ENCODE assay signal across 11 cellular contexts in the genomic region with DNA sequence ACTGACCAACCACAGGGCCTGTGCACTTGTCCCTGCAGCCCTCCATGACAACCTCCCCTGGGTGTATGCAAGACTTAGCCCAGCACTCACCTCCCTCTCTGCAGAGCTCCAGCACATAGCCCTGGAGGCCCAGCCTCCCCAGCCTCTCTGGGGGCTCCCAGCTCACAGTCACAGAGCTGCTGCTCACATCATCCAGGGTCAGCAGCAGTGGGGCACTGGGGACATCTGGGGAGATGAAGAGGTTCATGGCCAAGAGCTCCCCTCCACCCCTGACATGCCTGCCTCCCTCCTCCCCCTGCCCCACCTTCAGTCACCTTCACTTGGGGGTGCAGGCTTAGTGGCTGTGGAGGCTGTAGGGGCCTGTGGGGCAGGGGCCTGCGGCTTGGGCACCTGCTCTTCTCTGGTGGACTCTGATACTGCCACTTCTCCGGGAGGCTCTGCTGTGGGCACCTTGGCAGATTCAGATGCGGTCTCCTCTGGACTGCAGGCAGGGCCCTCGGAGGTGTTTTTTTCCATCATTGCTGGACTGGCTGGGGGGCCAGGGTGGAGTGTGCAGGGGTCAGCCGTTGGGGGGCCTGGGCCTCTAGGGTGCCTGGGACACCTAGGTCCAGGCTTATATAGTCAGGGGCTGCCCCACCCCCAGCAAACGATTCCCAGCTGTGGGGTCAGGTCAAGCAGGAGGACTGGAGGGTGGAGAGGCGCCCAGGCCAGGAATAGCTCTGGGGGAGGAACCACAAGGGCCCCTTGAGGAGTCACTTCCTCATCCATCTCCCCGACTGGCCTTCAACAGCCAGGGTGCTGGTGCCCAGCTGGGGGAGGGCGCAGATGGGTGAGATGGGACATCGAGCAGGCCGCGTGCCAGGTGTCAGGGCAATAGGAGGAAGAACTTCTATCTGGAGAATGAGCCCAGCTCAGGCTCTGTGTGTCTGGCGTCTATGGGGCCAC. TPM values are rescaled to one million over a fixed set of nuclear protein-coding genes. Genes with fewer than 3 reads are reported as not detected.
DNase-seq lines count a peak whose midpoint lies in the region; ATAC-seq, FAIRE-seq and TF ChIP-seq lines count a peak whose summit lies in the region.
"Had no signal": no experiment of that assay in that cellular context is flagged by ENCODE, and none has a peak within 500 bp of the region (broad histone marks: within the 10 kb centered on the region; RNA-seq: fewer than 3 reads in every experiment).

A gene with protein sequence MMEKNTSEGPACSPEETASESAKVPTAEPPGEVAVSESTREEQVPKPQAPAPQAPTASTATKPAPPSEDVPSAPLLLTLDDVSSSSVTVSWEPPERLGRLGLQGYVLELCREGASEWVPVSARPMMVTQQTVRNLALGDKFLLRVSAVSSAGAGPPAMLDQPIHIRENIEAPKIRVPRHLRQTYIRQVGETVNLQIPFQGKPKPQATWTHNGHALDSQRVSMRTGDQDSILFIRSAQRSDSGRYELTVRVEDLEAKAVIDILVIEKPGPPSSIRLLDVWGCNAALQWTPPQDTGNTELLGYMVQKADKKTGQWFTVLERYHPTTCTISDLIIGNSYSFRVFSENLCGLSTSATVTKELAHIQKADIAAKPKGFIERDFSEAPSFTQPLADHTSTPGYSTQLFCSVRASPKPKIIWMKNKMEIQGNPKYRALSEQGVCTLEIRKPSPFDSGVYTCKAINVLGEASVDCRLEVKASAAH (minus strand): TSS at position 590 of the 945 bp plus-strand sequence. CDS start 71 bp downstream, at position 519.

- TF ChIP-seq POLR2A in A549 (IDR thresholded peaks at IDR 0.05; ENCODE audit: low read length): no peak
- no peak for TF ChIP-seq POLR2A in GM12878 (IDR thresholded peaks at IDR 0.05; ENCODE audit: low read depth, low read length)

- H3K9me3 ChIP-seq in A549 (no peaks in the 10 kb centered on the region), GM12878 (replicated peaks; ENCODE audit: control insufficient read depth, insufficient read depth, low read length) (no peaks in the 10 kb centered on the region)
- H3K9me3 ChIP-seq: upper lobe of left lung had no signal

- no peak for ATAC-seq in A549
- no peak for ATAC-seq in GM12878
- no peak for ATAC-seq in GM18520 (IDR thresholded peaks at IDR 0.05; ENCODE audit: unreplicated experiment)

- CTCF ChIA-PET in A549 (lab: Yijun Ruan, JAX): interaction anchor here (0.6 to 13.2 kb wide), 10 partner anchors 8 to 136 kb away, joined by 3 to 188 read pairs (median 4); a partner anchor contains a TSS
- CTCF ChIA-PET in GM12878 (lab: Yijun Ruan, JAX): interaction anchor here (0.8 to 3.9 kb wide), 9 partner anchors 10 to 527 kb away, joined by 3 to 41 read pairs (median 4); a partner anchor contains a TSS

- H3K4me3 ChIP-seq in A549 (no peak within 1 kb of the TSS), HL-60 (replicated peaks; ENCODE audit: insufficient read depth, low read length) (no peak within 1 kb of the TSS; the same call in 1 of the 2 replicates), GM12878 (no peak within 1 kb of the TSS)
- H3K4me3 ChIP-seq: upper lobe of left lung had no signal

- H3K4me3 Mint-ChIP-seq in nephron: peak within 1 kb of the TSS; percentile 49 to 94 (median 80)
- no peak within 1 kb of the TSS for H3K4me3 Mint-ChIP-seq in endothelial cell (ENCODE audit: unreplicated experiment)

- H3K4me1 Mint-ChIP-seq in nephron (peaks cover 52% of the 10 kb centered on the region), endothelial cell (ENCODE audit: unreplicated experiment) (peaks cover 10% of the 10 kb centered on the region)

- FAIRE-seq in A549 (lab: Jason Lieb, UNC): no peak
- FAIRE-seq in GM12878 (lab: Jason Lieb, UNC): no peak

- H3K79me2 ChIP-seq in GM12878 (ENCODE audit: control insufficient read depth, insufficient read depth, low read length): no peaks in the 10 kb centered on the region

- no peak for DNase-seq in A549 (ENCODE audit: low read depth in 1 of 2, low spot score in 1 of 2)
- peak; percentile 89 to 94 for DNase-seq in HL-60 (ENCODE audit: low read depth in 1 of 2, low spot score in 1 of 2)
- DNase-seq in GM12878 (ENCODE audit: low read depth, low spot score): no peak
- no peak for DNase-seq in T-helper 2 cell
- no peak for DNase-seq in endothelial cell (ENCODE audit: low spot score)
- DNase-seq in occipital lobe (lab: John Stamatoyannopoulos, UW): no peak
- DNase-seq: effector memory CD4-positive, alpha-beta T cell; NCI-H1694 had no signal

- H4K20me1 ChIP-seq in GM12878 (ENCODE audit: control insufficient read depth, insufficient read depth): no peaks in the 10 kb centered on the region

- peak within 1 kb of the TSS; percentile 11 to 60 (median 52) for H3K27ac Mint-ChIP-seq in nephron
- H3K27ac Mint-ChIP-seq in endothelial cell (ENCODE audit: unreplicated experiment): no peak within 1 kb of the TSS

- H3K27me3 Mint-ChIP-seq in nephron (ENCODE audit: low read depth) (peaks cover 11% of the 10 kb centered on the region), endothelial cell (ENCODE audit: unreplicated experiment) (peaks cover 1% of the 10 kb centered on the region)

- POLR2A ChIA-PET in A549 (lab: Yijun Ruan, JAX) (no interaction called here), GM12878 (lab: Charles Lee) (interaction anchor here (0.7 kb wide), 1 partner anchor 168 kb away, joined by 3 read pairs; a partner anchor contains a TSS)

- H3K4me1 ChIP-seq in A549 (peaks cover 34% of the 10 kb centered on the region), GM12878 (ENCODE audit: control insufficient read depth, insufficient read depth, low read length) (peaks cover 7% of the 10 kb centered on the region; the same call in 1 of the 2 replicates)

- no peak for TF ChIP-seq RAD21 in A549 (conservative IDR thresholded peaks at IDR 0.05 in 1 of 2, IDR thresholded peaks at IDR 0.05 in 1 of 2)
- TF ChIP-seq RAD21 in GM12878 (IDR thresholded peaks at IDR 0.05; ENCODE audit: insufficient read depth, low read depth, low read length): no peak

- H3K27me3 ChIP-seq in HL-60 (ENCODE audit: insufficient read depth, poor library complexity, severe bottlenecking) (no peaks in the 10 kb centered on the region), GM12878 (replicated peaks in 1 of 2; ENCODE audit: control insufficient read depth in 2 of 2, insufficient read depth in 2 of 2, low read length in 1 of 2) (no peaks in the 10 kb centered on the region; a peak in 1 of 4 replicates)
- H3K27me3 ChIP-seq: upper lobe of left lung had no signal

- H3K27ac ChIP-seq in A549 (peak within 1 kb of the TSS; percentile 76 to 81; a peak in 5 of 6 replicates), HL-60 (replicated peaks) (peak within 1 kb of the TSS; percentile 30; the same call in 1 of the 2 replicates), GM12878 (ENCODE audit: control insufficient read depth, insufficient read depth) (no peak within 1 kb of the TSS)
- H3K27ac ChIP-seq: upper lobe of left lung had no signal

- no peak for TF ChIP-seq CTCF in A549 (IDR thresholded peaks at IDR 0.05)
- no peak for TF ChIP-seq CTCF in HL-60 (IDR thresholded peaks at IDR 0.05; ENCODE audit: insufficient read depth, low read length)
- no peak for TF ChIP-seq CTCF in GM12878 (IDR thresholded peaks at IDR 0.05 in 2 of 3, conservative IDR thresholded peaks at IDR 0.05 in 1 of 3; ENCODE audit: control insufficient read depth in 2 of 3, extremely low read depth in 1 of 3, insufficient read depth in 1 of 3, low read depth in 3 of 3, low read length in 3 of 3)
- no peak for TF ChIP-seq CTCF in nephron (IDR thresholded peaks at IDR 0.05; ENCODE audit: unreplicated experiment in 3 of 3)
- no peak for TF ChIP-seq CTCF in endothelial cell (IDR thresholded peaks at IDR 0.05; ENCODE audit: unreplicated experiment)

- no peaks in the 10 kb centered on the region for H3K36me3 ChIP-seq in GM12878 (ENCODE audit: control insufficient read depth in 2 of 2, insufficient read depth in 2 of 2, low read length in 1 of 2)

- BruUV-seq in GM12878 (replicated peaks; lab: Mats Ljungman, UMichigan): no TSS peak

- H3K9me3 Mint-ChIP-seq in nephron (no peaks in the 10 kb centered on the region), endothelial cell (ENCODE audit: unreplicated experiment) (no peaks in the 10 kb centered on the region)

- no peak within 1 kb of the TSS for H2AFZ ChIP-seq in GM12878 (ENCODE audit: control insufficient read depth, low read depth, low read length)

- 90% methylated on average over 7 of the region's 13 CpGs for WGBS in A549 (ENCODE audit: missing lambda C conversion rate)
- 21% methylated on average over 13 of the region's 13 CpGs for WGBS in GM12878 (ENCODE audit: insufficient coverage, insufficient replicate concordance, low lambda C conversion rate, missing lambda C conversion rate)

- intact Hi-C loops in GM12878 (cut with micrococcal nuclease; ENCODE audit: unreplicated experiment): no loop called here

- H3K9ac ChIP-seq in GM12878 (ENCODE audit: control insufficient read depth, insufficient read depth, low read length): no peak within 1 kb of the TSS

- no peak within 1 kb of the TSS; the same call in 2 of the 3 replicates for H3K4me2 ChIP-seq in A549
- H3K4me2 ChIP-seq in GM12878 (ENCODE audit: control insufficient read depth, insufficient read depth): no peak within 1 kb of the TSS

- SMC1A ChIA-PET in GM12878 (lab: Charles Lee; ENCODE audit: uncharacterized antibody, unreplicated experiment): interaction anchor here (0.7 to 1.2 kb wide), 3 partner anchors 43 to 136 kb away, joined by 3 read pairs; no protein-coding TSS in a partner anchor

- RAD21 ChIA-PET in GM12878 (lab: Charles Lee; ENCODE audit: unreplicated experiment): interaction anchor here (1.4 to 1.7 kb wide), 2 partner anchors 9 to 41 kb away, joined by 4 to 9 read pairs; no protein-coding TSS in a partner anchor

- TF ChIP-seq EP300 in A549 (IDR thresholded peaks at IDR 0.05): no peak
- TF ChIP-seq EP300 in GM12878 (IDR thresholded peaks at IDR 0.05; ENCODE audit: borderline replicate concordance in 1 of 2, control insufficient read depth in 1 of 2, low read depth in 2 of 2, low read length in 2 of 2): no peak

- in situ Hi-C loops in GM12878 (cut with MboI): no loop called here

- H3K36me3 Mint-ChIP-seq in nephron (ENCODE audit: low read depth): no peaks in the 10 kb centered on the region
- H3K36me3 Mint-ChIP-seq in endothelial cell (ENCODE audit: low read depth, unreplicated experiment): no peaks in the 10 kb centered on the region

RNA-seq across cellular contexts. Expression of the gene that starts here (rescaled TPM):
- polyA plus RNA-seq in A549 (2011; rRNA removed) (not detected in 2 replicates), A549 (2017; fragmentation: RNase III; extraction: RNeasy Plus Mini Kit Qiagen cat#74134 plus additional on column Dnase treatment) (not detected in 3 replicates), GM12878 (2011; rRNA removed) (not detected in 2 replicates), GM12878 (2014; fragmentation: Illumina TruSeq; extraction: Trizol) (0.10 TPM in 1 of 2 replicates, not detected in the other), GM12878 (2014; fragmentation: Nextera tagmentation; extraction: Ambion mirVana) (not detected), GM12878 (2014; rRNA removed) (0.10 and 0.13 TPM in 2 replicates), GM12878 (2016; fragmentation: Nextera tagmentation; extraction: Ambion mirVana) (not detected)
- polyA plus RNA-seq in A549 (2012; cell fraction: cytosol; rRNA removed): not detected in 2 replicates
- polyA plus RNA-seq in A549 (2012; cell fraction: nucleus; rRNA removed): 0.07 TPM in 1 of 2 replicates, not detected in the other
- polyA minus RNA-seq in A549 (2011; rRNA and poly(A)+ RNA removed): not detected in 2 replicates
- total RNA-seq in GM12878 (2013; cell fraction: nucleolus; rRNA removed): not detected in 2 replicates
- total RNA-seq in GM12878 (2014; rRNA removed) (0.05 and 0.06 TPM in 2 replicates), GM12878 (2014; rRNA removed; fragmentation: Illumina TruSeq; extraction: Trizol) (not detected in 2 replicates), GM12878 (2021) (not detected in 2 replicates), endothelial cell (ENCODE audit: unreplicated experiment) (not detected), occipital lobe (not detected)
- not detected for polyA plus RNA-seq in GM12878 (2011; ENCODE audit: low read depth)
- 0.04 TPM in 1 of 2 replicates, not detected in the other for polyA plus RNA-seq in GM12878 (2011; cell fraction: cytosol; rRNA removed)
- polyA plus RNA-seq in GM12878 (2011; cell fraction: nucleus; rRNA removed): 0.09 TPM in 1 of 2 replicates, not detected in the other
- polyA plus RNA-seq in GM12878 (2012): not detected in 2 replicates
- not detected in 2 replicates for polyA minus RNA-seq in GM12878 (2011; rRNA and poly(A)+ RNA removed)
- not detected in 2 replicates for polyA minus RNA-seq in GM12878 (2011; cell fraction: cytosol; rRNA and poly(A)+ RNA removed)
- polyA minus RNA-seq in GM12878 (2011; cell fraction: nucleus; rRNA and poly(A)+ RNA removed): not detected in 2 replicates

Comparison
In these comparisons a context has a peak if more than half of its experiments do, and no peak if none do; other contexts are left out.
1. DNase-seq: peak in HL-60 (2 of 2); none in A549 (0 of 2), GM12878 (single experiment), T-helper 2 cell (0 of 5), endothelial cell (single experiment) and occipital lobe (single experiment).